Comparison of ENCODE assay signal across 23 cellular contexts in the genomic region with DNA sequence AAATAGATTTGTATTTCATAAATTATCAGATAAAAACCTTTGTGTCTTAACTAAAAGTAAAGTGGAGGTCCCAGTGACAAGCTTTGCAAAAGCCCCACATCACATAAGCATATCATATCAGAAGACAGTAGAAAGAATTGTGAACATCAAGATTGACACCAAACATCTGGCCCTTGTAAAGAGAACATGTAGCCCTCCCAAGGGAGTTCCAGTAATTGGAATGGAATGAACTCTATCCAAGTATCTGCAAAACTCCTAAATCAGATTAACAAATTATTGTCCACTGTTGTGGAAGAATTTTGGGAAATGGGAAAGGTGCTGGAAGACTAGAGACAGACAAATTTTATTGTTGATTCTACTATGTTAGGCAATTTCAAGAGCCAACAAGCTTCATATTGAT.
"Had no signal": no experiment of that assay in that cellular context is flagged by ENCODE, and none has a peak within 500 bp of the region (broad histone marks: within the 10 kb centered on the region; RNA-seq: fewer than 3 reads in every experiment).

No MANE protein-coding gene starts in this region.

- DNase-seq: activated CD4-positive, alpha-beta T cell treated with anti-CD3 and anti-CD28 coated beads for 4 hours; activated CD4-positive, alpha-beta T cell treated with anti-CD3 and anti-CD28 coated beads, Interleukin-2, amount 50 U/mL, for 48 hours; activated CD4-positive, CD25-positive, alpha-beta regulatory T cell; activated CD8-positive, alpha-beta memory T cell treated with anti-CD3 and anti-CD28 coated beads, Interleukin-2, amount 50 U/mL, for 48 hours; activated naive CD4-positive, alpha-beta T cell treated with anti-CD3 and anti-CD28 coated beads for 36 hours; activated naive CD8-positive, alpha-beta T cell treated with anti-CD3 and anti-CD28 coated beads, Interleukin-2, amount 10 ng/mL, durations not matched to agents 7 days and 5 days; activated T-cell treated with anti-CD3 and anti-CD28 coated beads, Interleukin-2, amount 50 U/mL, for 48 hours; amygdala; cerebellar nuclear complex; endodermal cell; gastrocnemius medialis; hypothalamus; left ventricle myocardium superior; mammary epithelial cell; ovary; stimulated activated CD4-positive, alpha-beta T cell treated with anti-CD3 and anti-CD28 coated beads, Interleukin-4, amount 100 ng/mL, for 24 hours; stimulated activated naive CD4-positive, alpha-beta T cell treated with Interleukin-2 at 50 U/mL for 16 hours; T-helper 17 cell; thyroid gland; upper lobe of right lung had no signal

- H3K4me1 ChIP-seq: gastrocnemius medialis, prostate gland, thyroid gland, upper lobe of right lung had no signal

- H3K27me3 ChIP-seq: gastrocnemius medialis, neutrophil, ovary, thyroid gland, upper lobe of right lung had no signal

- H3K36me3 ChIP-seq: gastrocnemius medialis, neutrophil, ovary, prostate gland, thyroid gland, upper lobe of right lung had no signal

- H3K27ac ChIP-seq: coronary artery, gastrocnemius medialis, neutrophil, ovary, prostate gland, thyroid gland, upper lobe of right lung had no signal

- H3K4me3 ChIP-seq: coronary artery, gastrocnemius medialis, ovary, prostate gland, thyroid gland, upper lobe of right lung had no signal

- ATAC-seq: gastrocnemius medialis, left ventricle myocardium superior, T-helper 17 cell, upper lobe of right lung had no signal

- H3K9me3 ChIP-seq: gastrocnemius medialis, neutrophil, ovary, prostate gland, thyroid gland, upper lobe of right lung had no signal
